ENCODE assay signal across 12 cellular contexts in the genomic region with DNA sequence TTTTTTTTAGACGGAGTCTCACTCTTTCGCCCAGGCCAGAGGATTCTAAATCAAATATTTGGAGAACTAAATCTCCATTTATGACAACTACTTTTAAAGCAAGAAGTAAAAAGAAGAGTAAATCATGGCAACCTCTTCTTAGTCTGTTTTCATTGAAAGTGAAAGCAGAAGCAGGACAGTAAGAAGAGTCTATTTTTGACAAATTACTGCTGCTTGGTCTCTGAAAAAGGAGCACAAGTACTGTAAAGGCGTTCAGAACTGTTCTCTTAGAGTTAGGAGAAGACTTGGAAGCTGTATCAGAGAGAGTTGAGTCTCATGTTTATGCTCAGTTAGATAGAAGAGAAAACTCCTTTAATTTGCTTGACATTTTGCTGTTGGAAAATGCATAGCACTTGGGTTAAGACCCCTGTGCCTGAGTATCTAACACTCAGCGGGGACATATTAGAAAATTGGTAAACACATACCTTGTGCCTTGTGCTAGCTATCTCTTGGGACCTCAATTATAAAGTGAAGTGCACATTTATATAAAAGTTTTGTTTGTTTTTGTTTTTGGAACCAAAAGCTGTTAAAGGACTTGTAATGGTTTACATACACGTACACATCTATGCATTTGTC.
DNase-seq lines count a peak whose midpoint lies in the region; ATAC-seq and TF ChIP-seq lines count a peak whose summit lies in the region.
"Had no signal": no experiment of that assay in that cellular context is flagged by ENCODE, and none has a peak within 500 bp of the region (broad histone marks: within the 10 kb centered on the region; RNA-seq: fewer than 3 reads in every experiment).

No MANE protein-coding gene starts in this region.

- ATAC-seq in SK-N-SH treated with all-trans-retinoic acid at 6 μM for 48 hours (no peak), HG02763 (IDR thresholded peaks at IDR 0.05; ENCODE audit: unreplicated experiment) (peak; percentile 65)
- ATAC-seq: A549 had no signal

- no peaks in the 10 kb centered on the region; the same call in 1 of the 2 replicates for H3K9me3 ChIP-seq in SK-N-SH
- peaks cover 7% of the 10 kb centered on the region; the same call in 1 of the 2 replicates for H3K9me3 ChIP-seq in Karpas-422 (ENCODE audit: low read length)
- H3K9me3 ChIP-seq in suprapubic skin: no peaks in the 10 kb centered on the region
- H3K9me3 ChIP-seq: A549, spleen had no signal

- H3K79me2 ChIP-seq in SK-N-SH (ENCODE audit: insufficient read depth) (no peaks in the 10 kb centered on the region), Karpas-422 (ENCODE audit: low read length) (no peaks in the 10 kb centered on the region)

- WGBS in SK-N-SH (ENCODE audit: low lambda C conversion rate): 55% methylated on average over 5 of the region's 5 CpGs
- 84% methylated on average over 5 of the region's 5 CpGs for WGBS in suprapubic skin

- H4K20me1 ChIP-seq in SK-N-SH (ENCODE audit: insufficient read depth) (no peaks in the 10 kb centered on the region), Karpas-422 (ENCODE audit: insufficient read depth, low read depth, low read length) (no peaks in the 10 kb centered on the region)

- no peak overlapping the region for H3K27ac ChIP-seq in SK-N-SH (ENCODE audit: low read depth in 2 of 2, low read length in 1 of 2)
- H3K27ac ChIP-seq in Karpas-422 (ENCODE audit: low read length): peak overlapping the region; percentile 68
- H3K27ac ChIP-seq in suprapubic skin: no peak overlapping the region
- H3K27ac ChIP-seq: A549, spleen had no signal

- no peak overlapping the region for H3K9ac ChIP-seq in SK-N-SH
- 0 out of 2 replicates have a peak overlapping the region, but pooled peaks have one; percentile 12 for H3K9ac ChIP-seq in Karpas-422 (ENCODE audit: low read length)

- TF ChIP-seq EP300 in SK-N-SH (IDR thresholded peaks at IDR 0.05; ENCODE audit: borderline replicate concordance in 1 of 2, low read depth in 1 of 2, low read length in 1 of 2) (no peak), suprapubic skin (IDR thresholded peaks at IDR 0.05) (no peak)

- H3K4me2 ChIP-seq in SK-N-SH: no peak overlapping the region
- peak overlapping the region; percentile 46 for H3K4me2 ChIP-seq in Karpas-422 (ENCODE audit: low read depth, low read length, poor library complexity, severe bottlenecking)
- H3K4me2 ChIP-seq: A549 had no signal

- no peaks in the 10 kb centered on the region for H3F3A ChIP-seq in SK-N-SH (replicated peaks; ENCODE audit: insufficient read depth)

- POLR2A ChIA-PET in SK-N-SH (lab: Yijun Ruan, JAX): no interaction called here

- intact Hi-C loops in head of caudate nucleus (cut with DNase I): no loop called here

- H3K4me3 ChIP-seq in SK-N-SH (ENCODE audit: low read depth in 2 of 2, low read length in 1 of 2): no peak overlapping the region
- H3K4me3 ChIP-seq in Karpas-422 (ENCODE audit: low read length): peak overlapping the region; percentile 9; the same call in 1 of the 2 replicates
- no peak overlapping the region for H3K4me3 ChIP-seq in suprapubic skin
- H3K4me3 ChIP-seq: A549, spleen had no signal

- H3K36me3 ChIP-seq in SK-N-SH (replicated peaks in 1 of 2; ENCODE audit: control insufficient read depth in 1 of 2, insufficient read depth in 2 of 2, low read length in 1 of 2): no peaks in the 10 kb centered on the region
- H3K36me3 ChIP-seq in Karpas-422 (ENCODE audit: insufficient read depth, low read length): no peaks in the 10 kb centered on the region
- H3K36me3 ChIP-seq in suprapubic skin: no peaks in the 10 kb centered on the region
- H3K36me3 ChIP-seq: spleen had no signal

- no peak for TF ChIP-seq RAD21 in SK-N-SH (IDR thresholded peaks at IDR 0.05; ENCODE audit: low read length)

- H3K4me1 ChIP-seq in SK-N-SH (ENCODE audit: control insufficient read depth in 1 of 2, insufficient read depth in 2 of 2, low read depth in 1 of 2, low read length in 1 of 2) (no peaks in the 10 kb centered on the region; a peak in 1 of 4 replicates), Karpas-422 (ENCODE audit: low read length) (peaks cover 29% of the 10 kb centered on the region), suprapubic skin (no peaks in the 10 kb centered on the region)
- H3K4me1 ChIP-seq: A549, spleen had no signal

- peaks cover 3% of the 10 kb centered on the region; the same call in 1 of the 2 replicates for H3K9me2 ChIP-seq in SK-N-SH
- H3K9me2 ChIP-seq in Karpas-422 (replicated peaks; ENCODE audit: insufficient read depth, low read length): no peaks in the 10 kb centered on the region

- DNase-seq in SK-N-SH (no peak), Karpas-422 (peak; percentile 48), suprapubic skin (ENCODE audit: low spot score in 2 of 2) (no peak), NCI-H446 treated with DMSO at 0.1 percent for 48 hours (lab: John Stamatoyannopoulos, UW) (no peak), NCI-H1092 treated with DMSO at 0.1 percent for 48 hours (lab: John Stamatoyannopoulos, UW) (no peak), head of caudate nucleus (no peak)
- DNase-seq: amniotic stem cell, GOT3, spleen had no signal

- CTCF ChIA-PET in SK-N-SH (lab: Yijun Ruan, JAX): interaction anchor here (1.1 kb wide), 1 partner anchor 9 kb away, joined by 3 read pairs; no protein-coding TSS in a partner anchor

- H2AFZ ChIP-seq in SK-N-SH (ENCODE audit: low read depth) (0 out of 2 replicates have a peak overlapping the region, but pooled peaks have one; percentile 2), Karpas-422 (ENCODE audit: low read length) (0 out of 2 replicates have a peak overlapping the region, but pooled peaks have one; percentile 32)

- TF ChIP-seq CTCF in SK-N-SH (IDR thresholded peaks at IDR 0.05) (no peak), suprapubic skin (IDR thresholded peaks at IDR 0.05) (no peak)

- TF ChIP-seq POLR2A in suprapubic skin (IDR thresholded peaks at IDR 0.05): no peak

- H3K27me3 ChIP-seq in SK-N-SH (ENCODE audit: insufficient read depth) (no peaks in the 10 kb centered on the region), Karpas-422 (ENCODE audit: low read length) (no peaks in the 10 kb centered on the region), suprapubic skin (no peaks in the 10 kb centered on the region)
- H3K27me3 ChIP-seq: spleen had no signal

TF ChIP-seq in SK-N-SH, 30 proteins besides CTCF, POLR2A, EP300 and RAD21 (continues in another document):
- no peak for TF ChIP-seq TEAD4 (IDR thresholded peaks at IDR 0.05; ENCODE audit: borderline replicate concordance, insufficient read depth)
- no peak for TF ChIP-seq ZBTB33 (IDR thresholded peaks at IDR 0.05; ENCODE audit: borderline replicate concordance, low read depth)
- TF ChIP-seq SMC3 (IDR thresholded peaks at IDR 0.05; ENCODE audit: low read depth, low read length): no peak
- TF ChIP-seq RFX5 (IDR thresholded peaks at IDR 0.05; ENCODE audit: low read length): no peak
- no peak for TF ChIP-seq TAF1 (IDR thresholded peaks at IDR 0.05; ENCODE audit: borderline replicate concordance, low read depth, low read length)
- TF ChIP-seq GABPA (IDR thresholded peaks at IDR 0.05; ENCODE audit: low read depth): no peak
- TF ChIP-seq JUND (IDR thresholded peaks at IDR 0.05): no peak
- TF ChIP-seq MXI1 (IDR thresholded peaks at IDR 0.05; ENCODE audit: low read depth, low read length): no peak
- no peak for TF ChIP-seq RXRA (IDR thresholded peaks at IDR 0.05; ENCODE audit: borderline replicate concordance, low read depth)

TF ChIP-seq in SK-N-SH treated with all-trans-retinoic acid at 6 μM for 48 hours, 23 proteins besides CTCF, POLR2A, EP300 and RAD21:
- TF ChIP-seq ARNTL (CRISPR knock-in tag; IDR thresholded peaks at IDR 0.05; ENCODE audit: borderline replicate concordance, low read depth) (no peak), PPARA (CRISPR knock-in tag; IDR thresholded peaks at IDR 0.05; ENCODE audit: borderline replicate concordance) (no peak), TCF4 (CRISPR knock-in tag; IDR thresholded peaks at IDR 0.05; ENCODE audit: borderline replicate concordance) (no peak), OSR1 (CRISPR knock-in tag; IDR thresholded peaks at IDR 0.05) (no peak), ZNF8 (CRISPR knock-in tag; IDR thresholded peaks at IDR 0.05) (no peak), CSRNP3 (CRISPR knock-in tag; IDR thresholded peaks at IDR 0.05) (no peak)
- TF ChIP-seq, protein P1, sequence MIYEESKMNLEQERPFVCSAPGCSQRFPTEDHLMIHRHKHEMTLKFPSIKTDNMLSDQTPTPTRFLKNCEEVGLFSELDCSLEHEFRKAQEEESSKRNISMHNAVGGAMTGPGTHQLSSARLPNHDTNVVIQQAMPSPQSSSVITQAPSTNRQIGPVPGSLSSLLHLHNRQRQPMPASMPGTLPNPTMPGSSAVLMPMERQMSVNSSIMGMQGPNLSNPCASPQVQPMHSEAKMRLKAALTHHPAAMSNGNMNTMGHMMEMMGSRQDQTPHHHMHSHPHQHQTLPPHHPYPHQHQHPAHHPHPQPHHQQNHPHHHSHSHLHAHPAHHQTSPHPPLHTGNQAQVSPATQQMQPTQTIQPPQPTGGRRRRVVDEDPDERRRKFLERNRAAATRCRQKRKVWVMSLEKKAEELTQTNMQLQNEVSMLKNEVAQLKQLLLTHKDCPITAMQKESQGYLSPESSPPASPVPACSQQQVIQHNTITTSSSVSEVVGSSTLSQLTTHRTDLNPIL (CRISPR knock-in tag; IDR thresholded peaks at IDR 0.05; ENCODE audit: low read depth): no peak
- TF ChIP-seq, protein P2, sequence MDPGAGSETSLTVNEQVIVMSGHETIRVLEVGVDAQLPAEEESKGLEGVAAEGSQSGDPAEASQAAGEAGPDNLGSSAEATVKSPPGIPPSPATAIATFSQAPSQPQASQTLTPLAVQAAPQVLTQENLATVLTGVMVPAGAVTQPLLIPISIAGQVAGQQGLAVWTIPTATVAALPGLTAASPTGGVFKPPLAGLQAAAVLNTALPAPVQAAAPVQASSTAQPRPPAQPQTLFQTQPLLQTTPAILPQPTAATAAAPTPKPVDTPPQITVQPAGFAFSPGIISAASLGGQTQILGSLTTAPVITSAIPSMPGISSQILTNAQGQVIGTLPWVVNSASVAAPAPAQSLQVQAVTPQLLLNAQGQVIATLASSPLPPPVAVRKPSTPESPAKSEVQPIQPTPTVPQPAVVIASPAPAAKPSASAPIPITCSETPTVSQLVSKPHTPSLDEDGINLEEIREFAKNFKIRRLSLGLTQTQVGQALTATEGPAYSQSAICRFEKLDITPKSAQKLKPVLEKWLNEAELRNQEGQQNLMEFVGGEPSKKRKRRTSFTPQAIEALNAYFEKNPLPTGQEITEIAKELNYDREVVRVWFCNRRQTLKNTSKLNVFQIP (CRISPR knock-in tag; IDR thresholded peaks at IDR 0.05; ENCODE audit: borderline replicate concordance, low read depth): no peak
